8 cellular contexts compared by ENCODE assay signal in genomic region chr12:121711925-121712461, GRCh38. TPM values are rescaled to one million over a fixed set of nuclear protein-coding genes. Genes with fewer than 3 reads are reported as not detected.
DNase-seq lines count a peak whose midpoint lies in the region; ATAC-seq, FAIRE-seq and TF ChIP-seq lines count a peak whose summit lies in the region.

No MANE protein-coding gene starts in this region.

- peak overlapping the region; percentile 98 for H3K4me2 ChIP-seq in keratinocyte (ENCODE audit: control insufficient read depth, extremely low read depth, insufficient read depth, low read depth, low read length)

- no peak for TF ChIP-seq CTCF in BE2C (IDR thresholded peaks at IDR 0.05; ENCODE audit: low read depth, low read length)
- no peak for TF ChIP-seq CTCF in bronchial epithelial cell (IDR thresholded peaks at IDR 0.05; ENCODE audit: insufficient read depth, low read length, severe bottlenecking)
- no peak for TF ChIP-seq CTCF in keratinocyte (optimal IDR thresholded peaks at IDR 0.05 in 1 of 3, IDR thresholded peaks at IDR 0.05 in 1 of 3, conservative IDR thresholded peaks at IDR 0.05 in 1 of 3; ENCODE audit: extremely low read depth in 1 of 3, insufficient read depth in 2 of 3, low read length in 3 of 3)

- no peaks in the 10 kb centered on the region for H3K9me1 ChIP-seq in keratinocyte (ENCODE audit: control insufficient read depth, extremely low read depth, insufficient read depth, low read length)

- FAIRE-seq in bronchial epithelial cell (lab: Jason Lieb, UNC) (no peak), keratinocyte (lab: Jason Lieb, UNC) (no peak)

- no peaks in the 10 kb centered on the region for H4K20me1 ChIP-seq in keratinocyte (ENCODE audit: control insufficient read depth, extremely low read depth, insufficient read depth, low read length)

- peaks cover 25% of the 10 kb centered on the region for H3K79me2 ChIP-seq in keratinocyte (ENCODE audit: control insufficient read depth, insufficient read depth, low read length)

- H3K36me3 ChIP-seq in BE2C (peaks cover 7% of the 10 kb centered on the region), bronchial epithelial cell (ENCODE audit: control insufficient read depth, insufficient read depth, low read length) (no peaks in the 10 kb centered on the region), keratinocyte (ENCODE audit: control insufficient read depth in 2 of 2, extremely low read depth in 1 of 2, insufficient read depth in 2 of 2, low read length in 2 of 2) (peaks cover 1 to 3% of the 10 kb centered on the region in 2 experiments)

- ATAC-seq in GM18909 (IDR thresholded peaks at IDR 0.05; ENCODE audit: poor library complexity, unreplicated experiment) (peak; percentile 20), HG03108 (IDR thresholded peaks at IDR 0.05; ENCODE audit: unreplicated experiment) (peak; percentile 31), GM18520 (IDR thresholded peaks at IDR 0.05; ENCODE audit: unreplicated experiment) (no peak)
- ATAC-seq in stimulated activated naive CD8-positive, alpha-beta T cell treated with anti-CD3 and anti-CD28 coated beads, Interleukin-15, Interleukin-2, amounts not matched to agents 100 U/mL and 50 U/mL, for 24 hours: peak; percentile 25

- peak overlapping the region; percentile 86 for H2AFZ ChIP-seq in keratinocyte (ENCODE audit: control insufficient read depth, low read length)

- dilution Hi-C loops in keratinocyte (cut with MboI; ENCODE audit: extremely low pct_ligation_motif_present, low sequenced_read_pairs): no loop called here

- H3K4me3 ChIP-seq in BE2C (ENCODE audit: low read depth, low read length) (peak overlapping the region; percentile 91), bronchial epithelial cell (ENCODE audit: low read depth, low read length) (peak overlapping the region; percentile 87), keratinocyte (ENCODE audit: control insufficient read depth in 2 of 3, extremely low read depth in 1 of 3, insufficient read depth in 2 of 3, low read depth in 1 of 3, low read length in 3 of 3) (peak overlapping the region; percentile 91 to 99 (median 98))

- H3K27me3 ChIP-seq in BE2C: no peaks in the 10 kb centered on the region
- H3K27me3 ChIP-seq in bronchial epithelial cell (ENCODE audit: control insufficient read depth, insufficient read depth, low read length): no peaks in the 10 kb centered on the region
- no peaks in the 10 kb centered on the region for H3K27me3 ChIP-seq in keratinocyte (ENCODE audit: control insufficient read depth, extremely low read depth, insufficient read depth, low read length)

- DNase-seq in BE2C (peak; percentile 25), OCI-M1 (lab: John Stamatoyannopoulos, UW) (peak; percentile 77), bronchial epithelial cell (ENCODE audit: low read depth) (peak; percentile 20), keratinocyte (ENCODE audit: low read depth, low spot score) (no peak)
- DNase-seq in stimulated activated naive CD8-positive, alpha-beta T cell treated with anti-CD3 and anti-CD28 coated beads, Interleukin-15, Interleukin-2, amounts not matched to agents 100 U/mL and 50 U/mL, for 24 hours: peak; percentile 22

- H3K4me1 ChIP-seq in BE2C (peaks cover 3% of the 10 kb centered on the region; the same call in 1 of the 2 replicates), keratinocyte (ENCODE audit: control insufficient read depth, extremely low read depth, insufficient read depth, low read length) (peaks cover 23% of the 10 kb centered on the region)

- H3K27ac ChIP-seq in keratinocyte (ENCODE audit: control insufficient read depth, insufficient read depth, low read length): peak overlapping the region; percentile 88

- no peaks in the 10 kb centered on the region for H3K9me3 ChIP-seq in BE2C
- no peaks in the 10 kb centered on the region for H3K9me3 ChIP-seq in keratinocyte (ENCODE audit: control insufficient read depth, low read depth, low read length)

- peak overlapping the region; percentile 87 for H3K9ac ChIP-seq in keratinocyte (ENCODE audit: control insufficient read depth, extremely low read depth, insufficient read depth, low read length)

RNA-seq across cellular contexts. Expression of gene TMEM120B, which starts 0.6 kb away (rescaled TPM):
- polyA plus RNA-seq in BE2C (2012; ENCODE audit: insufficient read depth, insufficient read length, low read depth): 15.7 TPM
- 4.7 and 9.7 TPM in 2 replicates for total RNA-seq in bronchial epithelial cell
- polyA plus RNA-seq in keratinocyte: 6.9 to 10.5 TPM (median 10.0 TPM) in 3 replicates
- polyA plus RNA-seq in keratinocyte (2011; ENCODE audit: low read depth): 2.0 TPM
- polyA plus RNA-seq in keratinocyte (2011; cell fraction: cytosol; rRNA removed): 5.1 and 5.9 TPM in 2 replicates
- 24.1 and 31.0 TPM in 2 replicates for polyA plus RNA-seq in keratinocyte (2011; cell fraction: nucleus; rRNA removed)
- 3.3 and 8.0 TPM in 2 replicates for polyA plus RNA-seq in keratinocyte (2012; ENCODE audit: low replicate concordance)
- polyA minus RNA-seq in keratinocyte: 17.7 to 26.5 TPM (median 23.7 TPM) in 3 replicates
- polyA minus RNA-seq in keratinocyte (2011; cell fraction: cytosol; rRNA and poly(A)+ RNA removed): 13.0 TPM
- polyA minus RNA-seq in keratinocyte (2011; cell fraction: nucleus; rRNA and poly(A)+ RNA removed): 14.1 and 17.2 TPM in 2 replicates

RNA-seq across cellular contexts. Expression of gene MORN3, which starts 42.5 kb away (rescaled TPM):
- 0.45 TPM for polyA plus RNA-seq in BE2C (2012; ENCODE audit: insufficient read depth, insufficient read length, low read depth)
- total RNA-seq in bronchial epithelial cell: 0.79 and 1.7 TPM in 2 replicates
- polyA plus RNA-seq in keratinocyte: 0.30 to 0.59 TPM (median 0.57 TPM) in 3 replicates
- polyA plus RNA-seq in keratinocyte (2011; ENCODE audit: low read depth): 0.27 TPM
- 0.32 and 0.55 TPM in 2 replicates for polyA plus RNA-seq in keratinocyte (2011; cell fraction: cytosol; rRNA removed)
- polyA plus RNA-seq in keratinocyte (2011; cell fraction: nucleus; rRNA removed): 0.45 TPM in 2 replicates
- 0.80 and 0.89 TPM in 2 replicates for polyA plus RNA-seq in keratinocyte (2012; ENCODE audit: low replicate concordance)
- polyA minus RNA-seq in keratinocyte: 0.16 TPM in 1 of 3 replicates, not detected in the others
- not detected for polyA minus RNA-seq in keratinocyte (2011; cell fraction: cytosol; rRNA and poly(A)+ RNA removed)
- polyA minus RNA-seq in keratinocyte (2011; cell fraction: nucleus; rRNA and poly(A)+ RNA removed): not detected in 2 replicates
